10 cellular contexts compared by ENCODE assay signal in genomic region chr3:107794664-107795443, GRCh38.
DNase-seq lines count a peak whose midpoint lies in the region; TF ChIP-seq lines count a peak whose summit lies in the region.
"Had no signal": no experiment of that assay in that cellular context is flagged by ENCODE, and none has a peak within 500 bp of the region (broad histone marks: within the 10 kb centered on the region; RNA-seq: fewer than 3 reads in every experiment).

No MANE protein-coding gene starts in this region.

- TF ChIP-seq EP300 in neural cell (conservative IDR thresholded peaks at IDR 0.05; ENCODE audit: poor library complexity, severe bottlenecking): no peak

- no peaks in the 10 kb centered on the region for H3K4me1 ChIP-seq in HAP-1

- in situ Hi-C loops in HAP-1 (cut with MboI; ENCODE audit: low sequenced_read_pairs): no loop called here

- DNase-seq in NCI-H1694 treated with DMSO at 0.1 percent for 48 hours (lab: John Stamatoyannopoulos, UW): peak; percentile 55
- DNase-seq in fibroblast of gingiva (ENCODE audit: low read depth): peak; percentile 66
- DNase-seq in HAP-1 (ENCODE audit: low spot score in 2 of 2): no peak
- no peak for DNase-seq in foreskin melanocyte
- no peak for DNase-seq in GM10266 (ENCODE audit: extremely low spot score)
- no peak for DNase-seq in amniotic stem cell (lab: John Stamatoyannopoulos, UW)
- DNase-seq: retina, SIG-M5 had no signal

- no peaks in the 10 kb centered on the region for H3K36me3 ChIP-seq in neural cell (ENCODE audit: insufficient read depth, low read length)
- H3K36me3 ChIP-seq in HAP-1 (replicated peaks): peaks cover 19% of the 10 kb centered on the region

- no peaks in the 10 kb centered on the region for H4K20me1 ChIP-seq in neural cell (ENCODE audit: insufficient read depth)

- no peaks in the 10 kb centered on the region for H3F3A ChIP-seq in neural cell (ENCODE audit: insufficient read depth, low read length, poor library complexity, severe bottlenecking)

- H3K27ac ChIP-seq in C4-2B: no peak overlapping the region
- H3K27ac ChIP-seq in neural cell (ENCODE audit: low read length): no peak overlapping the region

- H3K79me2 ChIP-seq in neural cell (replicated peaks; ENCODE audit: insufficient read depth, low read length): no peaks in the 10 kb centered on the region

- H3K4me3 ChIP-seq in neural cell (ENCODE audit: low read length) (no peak overlapping the region), HAP-1 (no peak overlapping the region)

- H3K9ac ChIP-seq in neural cell (ENCODE audit: low read length): no peak overlapping the region

- H3K4me2 ChIP-seq in neural cell (ENCODE audit: low read length): no peak overlapping the region

- peak; percentile 38 for TF ChIP-seq CTCF in C4-2B (conservative IDR thresholded peaks at IDR 0.05)
- TF ChIP-seq CTCF in neural cell (IDR thresholded peaks at IDR 0.05; ENCODE audit: poor library complexity, severe bottlenecking): peak; percentile 14
- TF ChIP-seq CTCF in GM10266 (IDR thresholded peaks at IDR 0.05; ENCODE audit: control insufficient read depth, insufficient read depth, low read depth, missing control alignments): no peak

- no peaks in the 10 kb centered on the region for H3K9me3 ChIP-seq in neural cell (ENCODE audit: low read length)
- no peaks in the 10 kb centered on the region for H3K9me3 ChIP-seq in HAP-1

- H2AFZ ChIP-seq in neural cell (ENCODE audit: low read depth, low read length): no peak overlapping the region

- H3K9me2 ChIP-seq in neural cell (ENCODE audit: insufficient read depth, low read length): no peaks in the 10 kb centered on the region

- no peaks in the 10 kb centered on the region for H3K27me3 ChIP-seq in neural cell (ENCODE audit: insufficient read depth, low read depth, low read length)
- H3K27me3 ChIP-seq in HAP-1 (ENCODE audit: low read depth): no peaks in the 10 kb centered on the region

- TF ChIP-seq RAD21 in neural cell (conservative IDR thresholded peaks at IDR 0.05): no peak

TF ChIP-seq in neural cell, 6 proteins besides CTCF, POLR2A, EP300 and RAD21:
- TF ChIP-seq SMC3 (conservative IDR thresholded peaks at IDR 0.05; ENCODE audit: poor library complexity): no peak
- no peak for TF ChIP-seq TAF1 (IDR thresholded peaks at IDR 0.05; ENCODE audit: low read depth)
- TF ChIP-seq MXI1 (conservative IDR thresholded peaks at IDR 0.05; ENCODE audit: poor library complexity, severe bottlenecking): no peak
- TF ChIP-seq REST (IDR thresholded peaks at IDR 0.05; ENCODE audit: borderline replicate concordance): no peak
- TF ChIP-seq EZH2 (IDR thresholded peaks at IDR 0.05; ENCODE audit: borderline replicate concordance, insufficient read depth, low read length, poor library complexity, severe bottlenecking): no peak
- no peak for TF ChIP-seq POLR2AphosphoS5 (IDR thresholded peaks at IDR 0.05)

Comparison
In these comparisons a context has a peak if more than half of its experiments do, and no peak if none do; other contexts are left out.
1. DNase-seq: peak in NCI-H1694 treated with DMSO at 0.1 percent for 48 hours (single experiment) and fibroblast of gingiva (single experiment); none in HAP-1 (0 of 2), foreskin melanocyte (single experiment), GM10266 (single experiment) and amniotic stem cell (single experiment).